ENCODE assay signal across 13 cellular contexts in the genomic region with DNA sequence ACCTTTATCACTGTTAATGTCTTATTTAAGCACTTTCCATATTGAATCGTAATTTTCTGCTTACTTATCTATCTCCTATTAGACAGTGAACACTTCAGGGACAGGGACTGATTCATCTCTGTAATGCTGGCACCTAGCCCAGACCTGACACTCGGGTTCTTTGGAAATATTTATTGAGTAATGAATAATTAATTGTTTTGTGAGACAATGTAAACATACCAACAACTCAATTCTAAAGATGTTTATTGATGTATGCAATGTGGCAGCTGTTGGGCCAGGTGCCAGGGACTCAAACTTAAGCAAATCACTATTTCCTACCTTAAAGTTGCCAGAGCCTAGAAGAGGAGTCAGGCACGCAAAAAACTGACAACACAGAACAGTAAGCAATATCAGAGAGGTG.
DNase-seq lines count a peak whose midpoint lies in the region; FAIRE-seq and TF ChIP-seq lines count a peak whose summit lies in the region.
"Had no signal": no experiment of that assay in that cellular context is flagged by ENCODE, and none has a peak within 500 bp of the region (broad histone marks: within the 10 kb centered on the region; RNA-seq: fewer than 3 reads in every experiment).

No MANE protein-coding gene starts in this region.

- intact Hi-C loops in activated CD4-positive, alpha-beta T cell treated with anti-CD3 and anti-CD28 coated beads, Interleukin-2, amount 10 ng/mL, durations not matched to agents 24 days and 14 days (cut with micrococcal nuclease) = no loop called here
- intact Hi-C loops in posterior vena cava (cut with DNase I) = no loop called here

- H3K9me1 ChIP-seq in keratinocyte (ENCODE audit: control insufficient read depth, extremely low read depth, insufficient read depth, low read length) = no peaks in the 10 kb centered on the region

- no peak overlapping the region for H3K4me3 ChIP-seq in keratinocyte (ENCODE audit: control insufficient read depth in 2 of 3, extremely low read depth in 1 of 3, insufficient read depth in 2 of 3, low read depth in 1 of 3, low read length in 3 of 3)
- no peak overlapping the region for H3K4me3 ChIP-seq in hepatocyte

- no peaks in the 10 kb centered on the region for H3K4me1 Mint-ChIP-seq in activated CD4-positive, alpha-beta T cell treated with anti-CD3 and anti-CD28 coated beads, Interleukin-2, amount 10 ng/mL, durations not matched to agents 24 days and 14 days
- H3K4me1 Mint-ChIP-seq: natural killer cell had no signal

- H2AFZ ChIP-seq in keratinocyte (ENCODE audit: control insufficient read depth, low read length) (no peak overlapping the region), hepatocyte (no peak overlapping the region)

- no peak overlapping the region for H3K4me2 ChIP-seq in keratinocyte (ENCODE audit: control insufficient read depth, extremely low read depth, insufficient read depth, low read depth, low read length)
- H3K4me2 ChIP-seq in hepatocyte = no peak overlapping the region
- H3K4me2 ChIP-seq: KMS-11 had no signal

- H3K27me3 ChIP-seq in keratinocyte (ENCODE audit: control insufficient read depth, extremely low read depth, insufficient read depth, low read length) = no peaks in the 10 kb centered on the region
- H3K27me3 ChIP-seq in hepatocyte = no peaks in the 10 kb centered on the region

- no peaks in the 10 kb centered on the region for H3K27me3 Mint-ChIP-seq in activated CD4-positive, alpha-beta T cell treated with anti-CD3 and anti-CD28 coated beads, Interleukin-2, amount 10 ng/mL, durations not matched to agents 24 days and 14 days

- H3K4me3 Mint-ChIP-seq in activated CD4-positive, alpha-beta T cell treated with anti-CD3 and anti-CD28 coated beads, Interleukin-2, amount 10 ng/mL, durations not matched to agents 24 days and 14 days = no peak overlapping the region
- H3K4me3 Mint-ChIP-seq: activated T-cell treated with anti-CD3 and anti-CD28 coated beads, Interleukin-2, amount 50 U/mL, for 72 hours; CD8-positive, alpha-beta T cell; natural killer cell had no signal

- H3K9me3 ChIP-seq in keratinocyte (ENCODE audit: control insufficient read depth, low read depth, low read length) (no peaks in the 10 kb centered on the region), hepatocyte (ENCODE audit: low read depth) (no peaks in the 10 kb centered on the region)

- H3K27ac ChIP-seq in keratinocyte (ENCODE audit: control insufficient read depth, insufficient read depth, low read length) (no peak overlapping the region), hepatocyte (no peak overlapping the region)
- H3K27ac ChIP-seq: KMS-11 had no signal

- H3K4me1 ChIP-seq in keratinocyte (ENCODE audit: control insufficient read depth, extremely low read depth, insufficient read depth, low read length) (peaks cover 3% of the 10 kb centered on the region), hepatocyte (ENCODE audit: insufficient read depth) (no peaks in the 10 kb centered on the region)

- H3K36me3 ChIP-seq in keratinocyte (ENCODE audit: control insufficient read depth in 2 of 2, extremely low read depth in 1 of 2, insufficient read depth in 2 of 2, low read length in 2 of 2) (no peaks in the 10 kb centered on the region), hepatocyte (replicated peaks; ENCODE audit: insufficient read depth, low read depth) (no peaks in the 10 kb centered on the region)

- H3K79me2 ChIP-seq in keratinocyte (ENCODE audit: control insufficient read depth, insufficient read depth, low read length) (no peaks in the 10 kb centered on the region), hepatocyte (no peaks in the 10 kb centered on the region)

- WGBS in hepatocyte (ENCODE audit: low lambda C conversion rate, missing lambda C conversion rate) = 79% methylated on average over 3 of the region's 3 CpGs

- no peaks in the 10 kb centered on the region for H3K9me2 ChIP-seq in hepatocyte (replicated peaks; ENCODE audit: insufficient read depth)

- peak; percentile 9 for FAIRE-seq in keratinocyte (lab: Jason Lieb, UNC)

- no peaks in the 10 kb centered on the region for H4K20me1 ChIP-seq in keratinocyte (ENCODE audit: control insufficient read depth, extremely low read depth, insufficient read depth, low read length)
- no peaks in the 10 kb centered on the region for H4K20me1 ChIP-seq in hepatocyte (ENCODE audit: insufficient read depth, poor library complexity, severe bottlenecking)

- no peaks in the 10 kb centered on the region for H3K36me3 Mint-ChIP-seq in activated CD4-positive, alpha-beta T cell treated with anti-CD3 and anti-CD28 coated beads, Interleukin-2, amount 10 ng/mL, durations not matched to agents 24 days and 14 days (ENCODE audit: low read depth)
- H3K36me3 Mint-ChIP-seq: CD8-positive, alpha-beta T cell; natural killer cell had no signal

- dilution Hi-C loops in keratinocyte (cut with MboI; ENCODE audit: extremely low pct_ligation_motif_present, low sequenced_read_pairs) = no loop called here

- TF ChIP-seq CTCF in keratinocyte (optimal IDR thresholded peaks at IDR 0.05 in 1 of 3, IDR thresholded peaks at IDR 0.05 in 1 of 3, conservative IDR thresholded peaks at IDR 0.05 in 1 of 3; ENCODE audit: extremely low read depth in 1 of 3, insufficient read depth in 2 of 3, low read length in 3 of 3) = no peak
- no peak for TF ChIP-seq CTCF in hepatocyte (IDR thresholded peaks at IDR 0.05; ENCODE audit: poor library complexity)

- H3K9ac ChIP-seq in keratinocyte (ENCODE audit: control insufficient read depth, extremely low read depth, insufficient read depth, low read length) = no peak overlapping the region
- H3K9ac ChIP-seq: KMS-11 had no signal

- H3K9me3 Mint-ChIP-seq in activated CD4-positive, alpha-beta T cell treated with anti-CD3 and anti-CD28 coated beads, Interleukin-2, amount 10 ng/mL, durations not matched to agents 24 days and 14 days = no peaks in the 10 kb centered on the region

- no peak overlapping the region for H3K27ac Mint-ChIP-seq in activated CD4-positive, alpha-beta T cell treated with anti-CD3 and anti-CD28 coated beads, Interleukin-2, amount 10 ng/mL, durations not matched to agents 24 days and 14 days
- H3K27ac Mint-ChIP-seq: activated T-cell treated with anti-CD3 and anti-CD28 coated beads, Interleukin-2, amount 50 U/mL, for 72 hours; CD8-positive, alpha-beta T cell; natural killer cell had no signal

- peak; percentile 97 for DNase-seq in DMS153 treated with DMSO at 0.1 percent for 48 hours (lab: John Stamatoyannopoulos, UW; ENCODE audit: unreplicated experiment)
- peak; percentile 61 for DNase-seq in NCI-H1694 treated with DMSO at 0.1 percent for 48 hours (lab: John Stamatoyannopoulos, UW)
- DNase-seq in SHP77 treated with DMSO at 0.1 percent for 48 hours (lab: John Stamatoyannopoulos, UW) = peak; percentile 78
- DNase-seq in keratinocyte (ENCODE audit: low read depth, low spot score) = no peak
- DNase-seq in RPMI8226 = no peak
- DNase-seq in activated CD4-positive, alpha-beta T cell treated with anti-CD3 and anti-CD28 coated beads, Interleukin-2, amount 10 ng/mL, durations not matched to agents 24 days and 14 days = no peak
- DNase-seq in posterior vena cava (ENCODE audit: low spot score) = no peak
- DNase-seq in hepatocyte (ENCODE audit: low spot score) = no peak
- DNase-seq: activated CD4-positive, CD25-positive, alpha-beta regulatory T cell; activated T-cell treated with anti-CD3 and anti-CD28 coated beads, Interleukin-2, amount 50 U/mL, for 72 hours; CD8-positive, alpha-beta T cell; natural killer cell had no signal

Comparison
In these comparisons a context has a peak if more than half of its experiments do, and no peak if none do; other contexts are left out.
1. DNase-seq: peak in DMS153 treated with DMSO at 0.1 percent for 48 hours (single experiment), NCI-H1694 treated with DMSO at 0.1 percent for 48 hours (single experiment) and SHP77 treated with DMSO at 0.1 percent for 48 hours (single experiment); none in keratinocyte (single experiment), RPMI8226 (single experiment), activated CD4-positive, alpha-beta T cell treated with anti-CD3 and anti-CD28 coated beads, Interleukin-2, amount 10 ng/mL, durations not matched to agents 24 days and 14 days (single experiment), posterior vena cava (single experiment) and hepatocyte (single experiment).